11 cellular contexts compared by ENCODE assay signal in the genomic region with DNA sequence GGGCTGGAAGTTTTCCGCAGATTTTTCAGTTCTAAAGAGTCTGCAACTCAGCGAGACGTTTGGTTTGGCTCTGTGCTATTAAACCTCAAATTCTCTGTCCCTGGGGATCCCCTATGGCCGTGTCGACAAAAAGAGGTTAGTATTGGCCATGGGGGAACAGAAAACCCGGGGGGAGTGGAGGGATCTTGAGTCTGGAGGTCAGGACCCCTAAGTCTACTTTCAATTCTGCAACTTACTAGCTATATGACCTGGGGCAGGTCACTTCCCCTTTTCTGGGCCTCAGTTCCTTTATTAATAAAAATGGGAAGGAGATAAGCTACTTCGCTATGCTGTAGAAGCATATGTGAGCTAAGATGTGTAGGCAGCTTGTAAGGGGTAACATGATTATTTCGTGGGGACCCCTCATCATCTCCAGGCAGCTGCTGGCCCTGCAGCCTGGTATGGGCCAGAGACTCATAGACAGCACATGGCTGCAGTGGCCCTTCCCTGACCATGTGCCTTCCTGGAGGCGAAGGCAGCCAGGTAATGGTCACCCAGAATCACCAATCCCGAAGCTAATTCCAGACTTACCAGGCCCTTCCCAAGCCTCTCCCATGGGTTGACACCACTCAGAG. TPM values are rescaled to one million over a fixed set of nuclear protein-coding genes. Genes with fewer than 3 reads are reported as not detected.
DNase-seq lines count a peak whose midpoint lies in the region; ATAC-seq, FAIRE-seq and TF ChIP-seq lines count a peak whose summit lies in the region.
"Had no signal": no experiment of that assay in that cellular context is flagged by ENCODE, and none has a peak within 500 bp of the region (broad histone marks: within the 10 kb centered on the region; RNA-seq: fewer than 3 reads in every experiment).

No MANE protein-coding gene starts in this region.

- H3K9me3 ChIP-seq in kidney (ENCODE audit: control insufficient read depth in 1 of 2, low read length in 2 of 2): no peaks in the 10 kb centered on the region
- H3K9me3 ChIP-seq: lower lobe of right lung had no signal

- no peak overlapping the region for H3K4me3 ChIP-seq in kidney (ENCODE audit: low read length in 2 of 2)
- H3K4me3 ChIP-seq: lower lobe of right lung had no signal

- ATAC-seq in GM18499 (IDR thresholded peaks at IDR 0.05; ENCODE audit: insufficient read depth, unreplicated experiment) (peak; percentile 30), GM21576 (IDR thresholded peaks at IDR 0.05; ENCODE audit: unreplicated experiment) (peak; percentile 47), HG03521 (IDR thresholded peaks at IDR 0.05; ENCODE audit: unreplicated experiment) (peak; percentile 31)

- H3K4me1 ChIP-seq in kidney (ENCODE audit: control insufficient read depth in 1 of 2, insufficient read depth in 1 of 2, low read depth in 1 of 2, low read length in 2 of 2): peaks cover 0 to 15% of the 10 kb centered on the region in 2 donors

- no peak for TF ChIP-seq CTCF in kidney (IDR thresholded peaks at IDR 0.05; ENCODE audit: borderline replicate concordance, extremely low read depth, insufficient read depth)

- H3K9ac ChIP-seq in kidney (ENCODE audit: low read length in 2 of 2): no peak overlapping the region

- no peak for FAIRE-seq in kidney (lab: Jason Lieb, UNC)

- peak; percentile 34 for DNase-seq in kidney
- DNase-seq in ureter (ENCODE audit: low spot score): no peak
- DNase-seq in SHP77 (lab: John Stamatoyannopoulos, UW): no peak
- no peak for DNase-seq in caudate nucleus (lab: John Stamatoyannopoulos, UW)
- DNase-seq in NCI-H146 treated with DMSO at 0.1 percent for 48 hours (lab: John Stamatoyannopoulos, UW; ENCODE audit: unreplicated experiment): no peak
- DNase-seq: central memory CD4-positive, alpha-beta T cell; lower lobe of right lung had no signal

- intact Hi-C loops in kidney (cut with DNase I): no loop called here

- no peaks in the 10 kb centered on the region for H3K36me3 ChIP-seq in kidney (ENCODE audit: control insufficient read depth in 1 of 2, insufficient read depth in 2 of 2, low read length in 2 of 2)
- H3K36me3 ChIP-seq: lower lobe of right lung had no signal

- H3K27ac ChIP-seq in kidney (ENCODE audit: low read depth in 2 of 2, low read length in 2 of 2) (no peak overlapping the region), caudate nucleus (ENCODE audit: low read depth, low read length) (no peak overlapping the region)
- H3K27ac ChIP-seq: lower lobe of right lung had no signal

RNA-seq across cellular contexts. Expression of gene ASB2, which starts 8.6 kb away (rescaled TPM):
- 3.7 TPM for total RNA-seq in kidney
- 0.97 TPM for polyA plus RNA-seq in kidney (ENCODE audit: insufficient read depth, low read depth, low replicate concordance)
- 35.1 TPM for total RNA-seq in ureter

RNA-seq across cellular contexts. Expression of gene CCDC197, which starts 29.4 kb away (rescaled TPM):
- total RNA-seq in kidney: not detected
- polyA plus RNA-seq in kidney (ENCODE audit: insufficient read depth, low read depth, low replicate concordance): not detected
- not detected for total RNA-seq in ureter
- total RNA-seq: LHCN-M2, lower lobe of right lung had no signal

RNA-seq across cellular contexts. Expression of gene FAM181A, which starts 40.6 kb away (rescaled TPM):
- not detected for total RNA-seq in kidney
- polyA plus RNA-seq in kidney (ENCODE audit: insufficient read depth, low read depth, low replicate concordance): not detected
- total RNA-seq in ureter: not detected
- total RNA-seq: LHCN-M2 had no signal

RNA-seq across cellular contexts. Expression of gene OTUB2, which starts 58.4 kb away (rescaled TPM):
- 1.1 TPM for total RNA-seq in kidney
- polyA plus RNA-seq in kidney (ENCODE audit: insufficient read depth, low read depth, low replicate concordance): 1.6 TPM
- total RNA-seq in ureter: 1.6 TPM
